ENCODE assay signal across 9 cellular contexts in genomic region chr19:27974082-27974513, GRCh38.
DNase-seq lines count a peak whose midpoint lies in the region; FAIRE-seq and TF ChIP-seq lines count a peak whose summit lies in the region.
"Had no signal": no experiment of that assay in that cellular context is flagged by ENCODE, and none has a peak within 500 bp of the region (broad histone marks: within the 10 kb centered on the region; RNA-seq: fewer than 3 reads in every experiment).

No MANE protein-coding gene starts in this region.

- H3K4me3 ChIP-seq in Caco-2 (ENCODE audit: low read depth, low read length): no peak overlapping the region
- no peak overlapping the region for H3K4me3 ChIP-seq in HL-60 (replicated peaks; ENCODE audit: insufficient read depth, low read length)

- peaks cover 8% of the 10 kb centered on the region for H3K9me3 Mint-ChIP-seq in Caco-2 (ENCODE audit: unreplicated experiment)
- H3K9me3 Mint-ChIP-seq: stimulated activated naive CD8-positive, alpha-beta T cell treated with anti-CD3 and anti-CD28 coated beads, Interleukin-15, Interleukin-2, amounts not matched to agents 100 ng/mL and 50 ng/mL, for 24 hours had no signal

- peaks cover 11% of the 10 kb centered on the region for H3K4me1 Mint-ChIP-seq in Caco-2 (ENCODE audit: low read depth, unreplicated experiment)

- no peak overlapping the region for H3K4me3 Mint-ChIP-seq in Caco-2 (ENCODE audit: unreplicated experiment)
- H3K4me3 Mint-ChIP-seq: stimulated activated naive CD8-positive, alpha-beta T cell treated with anti-CD3 and anti-CD28 coated beads, Interleukin-15, Interleukin-2, amounts not matched to agents 100 ng/mL and 50 ng/mL, for 24 hours had no signal

- no peaks in the 10 kb centered on the region for H3K36me3 ChIP-seq in Caco-2 (ENCODE audit: control insufficient read depth, insufficient read depth, low read length)

- DNase-seq in Caco-2: peak; percentile 31 to 41
- DNase-seq in HL-60 (ENCODE audit: low read depth in 1 of 2, low spot score in 1 of 2): peak in 1 of 2 experiments; percentile 14
- DNase-seq in UCSD-AML1 (lab: John Stamatoyannopoulos, UW; ENCODE audit: unreplicated experiment): peak; percentile 15
- DNase-seq in NOMO-1 treated with DMSO at 0.1 percent for 48 hours (lab: John Stamatoyannopoulos, UW; ENCODE audit: unreplicated experiment): no peak
- no peak for DNase-seq in NCI-H510A (lab: John Stamatoyannopoulos, UW)
- no peak for DNase-seq in GM19238 (ENCODE audit: insufficient read length, low spot score)
- no peak for DNase-seq in activated gamma-delta T cell treated with Interleukin-2 at 50 U/mL for 16 hours

- H3K36me3 Mint-ChIP-seq in Caco-2 (ENCODE audit: insufficient read depth, unreplicated experiment): no peaks in the 10 kb centered on the region

- H3K27me3 Mint-ChIP-seq in Caco-2 (ENCODE audit: insufficient read depth, unreplicated experiment): no peaks in the 10 kb centered on the region
- H3K27me3 Mint-ChIP-seq: stimulated activated naive CD8-positive, alpha-beta T cell treated with anti-CD3 and anti-CD28 coated beads, Interleukin-15, Interleukin-2, amounts not matched to agents 100 ng/mL and 50 ng/mL, for 24 hours had no signal

- CTCF ChIA-PET in Caco-2 (lab: Charles Lee): interaction anchor here (0.6 to 1.0 kb wide), 2 partner anchors 178 to 905 kb away, joined by 3 read pairs; no protein-coding TSS in a partner anchor

- no peak overlapping the region for H3K27ac Mint-ChIP-seq in Caco-2 (ENCODE audit: unreplicated experiment)
- H3K27ac Mint-ChIP-seq: stimulated activated naive CD8-positive, alpha-beta T cell treated with anti-CD3 and anti-CD28 coated beads, Interleukin-15, Interleukin-2, amounts not matched to agents 100 ng/mL and 50 ng/mL, for 24 hours had no signal

- TF ChIP-seq CTCF in Caco-2 (IDR thresholded peaks at IDR 0.05; ENCODE audit: insufficient read depth in 1 of 2, low read depth in 1 of 2, low read length in 1 of 2, severe bottlenecking in 1 of 2, unreplicated experiment in 1 of 2) (peak; percentile 28 to 60), HL-60 (IDR thresholded peaks at IDR 0.05; ENCODE audit: insufficient read depth, low read length) (peak; percentile 46)

- BruUV-seq in Caco-2 (replicated peaks; lab: Mats Ljungman, UMichigan): no TSS peak

- H3K9me3 ChIP-seq in Caco-2: no peaks in the 10 kb centered on the region

- peaks cover 28% of the 10 kb centered on the region for H3K4me1 ChIP-seq in Caco-2

- H3K27me3 ChIP-seq in Caco-2 (replicated peaks; ENCODE audit: control insufficient read depth, insufficient read depth, low read length): no peaks in the 10 kb centered on the region
- no peaks in the 10 kb centered on the region for H3K27me3 ChIP-seq in HL-60 (ENCODE audit: insufficient read depth, poor library complexity, severe bottlenecking)

- H3K27ac ChIP-seq in HL-60 (replicated peaks): no peak overlapping the region

- intact Hi-C loops in Caco-2 (cut with micrococcal nuclease; ENCODE audit: unreplicated experiment): loop anchor here (1.0 to 10.0 kb wide), 3 partner anchors 271 to 905 kb away; no protein-coding TSS in a partner anchor

- POLR2A ChIA-PET in Caco-2 (lab: Charles Lee): no interaction called here

- FAIRE-seq in islet of Langerhans (lab: Jason Lieb, UNC): peak; percentile 5

Comparison
In these comparisons a context has a peak if more than half of its experiments do, and no peak if none do; other contexts are left out.
1. DNase-seq: peak in Caco-2 (2 of 2) and UCSD-AML1 (single experiment); none in NOMO-1 treated with DMSO at 0.1 percent for 48 hours (single experiment), NCI-H510A (single experiment), GM19238 (single experiment) and activated gamma-delta T cell treated with Interleukin-2 at 50 U/mL for 16 hours (single experiment).